Comparison of ENCODE assay signal across 8 cellular contexts in genomic region chr2:238060542-238061309, GRCh38. TPM values are rescaled to one million over a fixed set of nuclear protein-coding genes. Genes with fewer than 3 reads are reported as not detected.
A peak's percentile ranks its signal among the peaks of the same experiment; 100 is the strongest.
DNase-seq lines count a peak whose midpoint lies in the region; ATAC-seq and TF ChIP-seq lines count a peak whose summit lies in the region.

A gene with protein sequence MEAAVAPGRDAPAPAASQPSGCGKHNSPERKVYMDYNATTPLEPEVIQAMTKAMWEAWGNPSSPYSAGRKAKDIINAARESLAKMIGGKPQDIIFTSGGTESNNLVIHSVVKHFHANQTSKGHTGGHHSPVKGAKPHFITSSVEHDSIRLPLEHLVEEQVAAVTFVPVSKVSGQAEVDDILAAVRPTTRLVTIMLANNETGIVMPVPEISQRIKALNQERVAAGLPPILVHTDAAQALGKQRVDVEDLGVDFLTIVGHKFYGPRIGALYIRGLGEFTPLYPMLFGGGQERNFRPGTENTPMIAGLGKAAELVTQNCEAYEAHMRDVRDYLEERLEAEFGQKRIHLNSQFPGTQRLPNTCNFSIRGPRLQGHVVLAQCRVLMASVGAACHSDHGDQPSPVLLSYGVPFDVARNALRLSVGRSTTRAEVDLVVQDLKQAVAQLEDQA (plus strand): TSS chr2:238061001. CDS start chr2:238061055, 54 bp downstream.

- TF ChIP-seq CTCF in glutamatergic neuron (IDR thresholded peaks at IDR 0.05; ENCODE audit: partially characterized antibody, unreplicated experiment) (no peak), osteocyte (IDR thresholded peaks at IDR 0.05) (no peak), thyroid gland (IDR thresholded peaks at IDR 0.05) (no peak)

- peaks cover 10 to 12% of the 10 kb centered on the region in 2 donors for H3K4me1 ChIP-seq in thyroid gland

- H3K27ac Mint-ChIP-seq in activated naive CD8-positive, alpha-beta T cell, result peak within 1 kb of the TSS; percentile 93
- H3K27ac Mint-ChIP-seq in glutamatergic neuron (ENCODE audit: unreplicated experiment) (peak within 1 kb of the TSS; percentile 95), osteocyte (ENCODE audit: unreplicated experiment) (peak within 1 kb of the TSS; percentile 85)

- no peaks in the 10 kb centered on the region for H3K27me3 ChIP-seq in thyroid gland

- WGBS in thyroid gland, 2 donors, result 0% methylated on average over 1 to 2 of the region's 97 CpGs

- intact Hi-C loops in thyroid gland (cut with DNase I), result loop anchor here (2.0 to 10.0 kb wide), 2 partner anchors 94 to 174 kb away; partner anchors contain the start of gene UBE2F

- H3K27ac ChIP-seq in thyroid gland, result peak within 1 kb of the TSS; percentile 65 to 87 (median 85)

- peaks cover 39% of the 10 kb centered on the region for H3K4me1 Mint-ChIP-seq in activated naive CD8-positive, alpha-beta T cell (ENCODE audit: low read depth)
- H3K4me1 Mint-ChIP-seq in glutamatergic neuron (ENCODE audit: low read depth, unreplicated experiment) (peaks cover 36% of the 10 kb centered on the region), osteocyte (ENCODE audit: unreplicated experiment) (peaks cover 24% of the 10 kb centered on the region)

- ATAC-seq in HG02610 (IDR thresholded peaks at IDR 0.05; ENCODE audit: unreplicated experiment), result peak; percentile 96

- H3K4me3 Mint-ChIP-seq in activated naive CD8-positive, alpha-beta T cell, result peak within 1 kb of the TSS; percentile 97
- peak within 1 kb of the TSS; percentile 99 for H3K4me3 Mint-ChIP-seq in glutamatergic neuron (ENCODE audit: unreplicated experiment)
- H3K4me3 Mint-ChIP-seq in osteocyte (ENCODE audit: unreplicated experiment), result peak within 1 kb of the TSS; percentile 93

- H3K9me3 Mint-ChIP-seq in activated naive CD8-positive, alpha-beta T cell (ENCODE audit: low read depth), result peaks cover 3% of the 10 kb centered on the region
- H3K9me3 Mint-ChIP-seq in glutamatergic neuron (ENCODE audit: unreplicated experiment) (peaks cover 13% of the 10 kb centered on the region), osteocyte (ENCODE audit: unreplicated experiment) (no peaks in the 10 kb centered on the region)

- DNase-seq in NCI-H1105 (lab: John Stamatoyannopoulos, UW) (peak; percentile 94), SKM-1 treated with dmso at 0.1 percent for 144 hours (lab: John Stamatoyannopoulos, UW; ENCODE audit: unreplicated experiment) (peak; percentile 87), glutamatergic neuron (peak; percentile 98), osteocyte (ENCODE audit: extremely low spot score, unreplicated experiment) (peak; percentile 99), thyroid gland (peak; percentile 98)

- peaks cover 17% of the 10 kb centered on the region for H3K36me3 Mint-ChIP-seq in activated naive CD8-positive, alpha-beta T cell
- H3K36me3 Mint-ChIP-seq in glutamatergic neuron (ENCODE audit: unreplicated experiment), result peaks cover 12% of the 10 kb centered on the region
- H3K36me3 Mint-ChIP-seq in osteocyte (ENCODE audit: unreplicated experiment), result peaks cover 8% of the 10 kb centered on the region

- H3K4me3 ChIP-seq in GM08714 (ENCODE audit: low read length) (peak within 1 kb of the TSS; percentile 96), thyroid gland (replicated peaks in 1 of 3) (peak within 1 kb of the TSS; percentile 68 to 91 (median 76))

- no peaks in the 10 kb centered on the region for H3K9me3 ChIP-seq in thyroid gland

- peak in 1 of 2 donors; percentile 87 for TF ChIP-seq POLR2A in thyroid gland (IDR thresholded peaks at IDR 0.05)

- H3K27me3 Mint-ChIP-seq in activated naive CD8-positive, alpha-beta T cell, result peaks cover 10% of the 10 kb centered on the region
- H3K27me3 Mint-ChIP-seq in glutamatergic neuron (ENCODE audit: unreplicated experiment) (peaks cover 4% of the 10 kb centered on the region), osteocyte (ENCODE audit: unreplicated experiment) (no peaks in the 10 kb centered on the region)

- no peaks in the 10 kb centered on the region for H3K36me3 ChIP-seq in thyroid gland

RNA-seq across cellular contexts. Expression of the gene that starts here (rescaled TPM):
- total RNA-seq in glutamatergic neuron (ENCODE audit: unreplicated experiment) (44.0 TPM), osteocyte (22.1 and 22.5 TPM in 2 replicates), thyroid gland (10 to 100 TPM; 21.8 to 48.2 (median 31.0) TPM)

Comparison
In these comparisons a context has a peak if more than half of its experiments do, and no peak if none do; other contexts are left out.
1. Peak in every context shown above with its lines: DNase-seq, ATAC-seq, H3K4me3 ChIP-seq and H3K27ac ChIP-seq.